ENCODE assay signal across 16 cellular contexts in genomic region chr1:38361566-38361965, GRCh38.
DNase-seq lines count a peak whose midpoint lies in the region; ATAC-seq and TF ChIP-seq lines count a peak whose summit lies in the region.
"Had no signal": no experiment of that assay in that cellular context is flagged by ENCODE, and none has a peak within 500 bp of the region (broad histone marks: within the 10 kb centered on the region; RNA-seq: fewer than 3 reads in every experiment).

No MANE protein-coding gene starts in this region.

- no peaks in the 10 kb centered on the region for H3K9me3 ChIP-seq in BE2C
- H3K9me3 ChIP-seq: BLaER1 treated with 17β-estradiol and CSF1 and Interleukin-3, amounts not matched to agents 10 nM and 100 nM had no signal

- no peak overlapping the region for H3K18ac ChIP-seq in mesendoderm (ENCODE audit: low read length)

- H3K79me1 ChIP-seq in mesendoderm (ENCODE audit: low read length): no peaks in the 10 kb centered on the region

- no peak for TF ChIP-seq CTCF in BE2C (IDR thresholded peaks at IDR 0.05; ENCODE audit: low read depth, low read length)
- TF ChIP-seq CTCF in coronary artery (IDR thresholded peaks at IDR 0.05): no peak

- no CpG with 5 or more reads among the region's 6 CpGs for WGBS in mesendoderm (ENCODE audit: extremely low coverage, insufficient coverage, low lambda C conversion rate)

- H3K4me3 ChIP-seq in BE2C (ENCODE audit: low read depth, low read length) (no peak overlapping the region), coronary artery (no peak overlapping the region), mesendoderm (ENCODE audit: low read length) (no peak overlapping the region)
- H3K4me3 ChIP-seq: BLaER1 treated with 17β-estradiol and CSF1 and Interleukin-3, amounts not matched to agents 10 nM and 100 nM; GM12878; GM23248 had no signal

- H2BK15ac ChIP-seq in mesendoderm (replicated peaks; ENCODE audit: low read depth): no peak overlapping the region

- no peak overlapping the region for H2AK5ac ChIP-seq in mesendoderm (ENCODE audit: low read length)

- no peak for ATAC-seq in HG03175 (IDR thresholded peaks at IDR 0.05; ENCODE audit: unreplicated experiment)
- ATAC-seq: GM12878, HepG2 had no signal

- no peak overlapping the region for H2BK120ac ChIP-seq in mesendoderm (ENCODE audit: low read depth, low read length)

- H3K4ac ChIP-seq in mesendoderm (ENCODE audit: low read depth, low read length): no peak overlapping the region

- H4K5ac ChIP-seq in mesendoderm (ENCODE audit: low read length): no peak overlapping the region

- H2BK5ac ChIP-seq in mesendoderm (ENCODE audit: low read length): no peak overlapping the region

- H3K79me2 ChIP-seq in mesendoderm (ENCODE audit: control insufficient read depth, insufficient read depth, low read length): no peaks in the 10 kb centered on the region

- no peaks in the 10 kb centered on the region for H3K27me3 ChIP-seq in BE2C
- no peaks in the 10 kb centered on the region for H3K27me3 ChIP-seq in mesendoderm (ENCODE audit: insufficient read depth, low read length, poor library complexity)
- H3K27me3 ChIP-seq: BLaER1 treated with 17β-estradiol and CSF1 and Interleukin-3, amounts not matched to agents 10 nM and 100 nM had no signal

- H3K23ac ChIP-seq in mesendoderm (ENCODE audit: low read length): no peak overlapping the region

- no peaks in the 10 kb centered on the region for H3K4me1 ChIP-seq in BE2C
- H3K4me1 ChIP-seq in mesendoderm (ENCODE audit: control insufficient read depth, low read depth, low read length): no peaks in the 10 kb centered on the region

- H3K27ac ChIP-seq in coronary artery: no peak overlapping the region
- H3K27ac ChIP-seq in mesendoderm (ENCODE audit: low read depth, low read length): no peak overlapping the region
- H3K27ac ChIP-seq: BLaER1 treated with 17β-estradiol and CSF1 and Interleukin-3, amounts not matched to agents 10 nM and 100 nM; GM23248 had no signal

- H3K36me3 ChIP-seq in BE2C (no peaks in the 10 kb centered on the region), mesendoderm (ENCODE audit: control insufficient read depth, insufficient read depth, low read length) (no peaks in the 10 kb centered on the region)
- H3K36me3 ChIP-seq: BLaER1 treated with 17β-estradiol and CSF1 and Interleukin-3, amounts not matched to agents 10 nM and 100 nM had no signal

- no peak overlapping the region for H3K9ac ChIP-seq in mesendoderm (ENCODE audit: low read length)
- H3K9ac ChIP-seq: BLaER1 treated with 17β-estradiol and CSF1 and Interleukin-3, amounts not matched to agents 10 nM and 100 nM; GM23248 had no signal

- no peak overlapping the region for H4K8ac ChIP-seq in mesendoderm (ENCODE audit: low read depth, low read length)

- no peak overlapping the region for H3K56ac ChIP-seq in mesendoderm (ENCODE audit: low read length)

- DNase-seq in BE2C: peak; percentile 13
- DNase-seq in NCI-H82 (lab: John Stamatoyannopoulos, UW): peak; percentile 54
- DNase-seq in coronary artery (ENCODE audit: low spot score): peak; percentile 31
- DNase-seq in mesendoderm: peak; percentile 5
- no peak for DNase-seq in NCI-H2196 (lab: John Stamatoyannopoulos, UW; ENCODE audit: unreplicated experiment)
- no peak for DNase-seq in NCI-H1436 (lab: John Stamatoyannopoulos, UW)
- no peak for DNase-seq in hepatic stellate cell (ENCODE audit: low spot score)
- DNase-seq: 8988T; AML-193; CD4-positive, CD25-positive, alpha-beta regulatory T cell; DMS 273 treated with DMSO at 0.1 percent for 48 hours; GM23248 had no signal

- no peak overlapping the region for H3K4me2 ChIP-seq in mesendoderm (ENCODE audit: low read length)

Comparison
In these comparisons a context has a peak if more than half of its experiments do, and no peak if none do; other contexts are left out.
1. DNase-seq: peak in BE2C (single experiment), NCI-H82 (single experiment), coronary artery (single experiment) and mesendoderm (single experiment); none in NCI-H2196 (single experiment), NCI-H1436 (single experiment) and hepatic stellate cell (single experiment).